28 cellular contexts compared by ENCODE assay signal in genomic region chr22:17548756-17549035, GRCh38. TPM values are rescaled to one million over a fixed set of nuclear protein-coding genes. Genes with fewer than 3 reads are reported as not detected.
"Had no signal": no experiment of that assay in that cellular context is flagged by ENCODE, and none has a peak within 500 bp of the region (broad histone marks: within the 10 kb centered on the region; RNA-seq: fewer than 3 reads in every experiment).

No MANE protein-coding gene starts in this region.

- ATAC-seq: mucosa of descending colon; naive thymus-derived CD4-positive, alpha-beta T cell; stimulated activated naive CD8-positive, alpha-beta T cell treated with anti-CD3 and anti-CD28 coated beads, Interleukin-15, amount 100 ng/mL, for 72 hours had no signal

- H3K9me3 Mint-ChIP-seq: naive thymus-derived CD4-positive, alpha-beta T cell; natural killer cell treated with Interleukin-12 subunit alpha and Interleukin-12 subunit beta and Interleukin-15 and Interleukin-18, amount 100 ng/mL, for 72 hours; stimulated activated memory B cell treated with anti-CD40 and anti-IgM and Interleukin-4, amounts not matched to agents 10 μg/mL and 1 μg/mL and 100 μg/mL, for 72 hours; stimulated activated naive CD8-positive, alpha-beta T cell treated with anti-CD3 and anti-CD28 coated beads, Interleukin-15, amount 100 ng/mL, for 72 hours had no signal

- H3K36me3 Mint-ChIP-seq: naive thymus-derived CD4-positive, alpha-beta T cell; natural killer cell treated with Interleukin-12 subunit alpha and Interleukin-12 subunit beta and Interleukin-15 and Interleukin-18, amount 100 ng/mL, for 72 hours; stimulated activated memory B cell treated with anti-CD40 and anti-IgM and Interleukin-4, amounts not matched to agents 10 μg/mL and 1 μg/mL and 100 μg/mL, for 72 hours had no signal

- H3K27me3 ChIP-seq: ovary, right atrium auricular region, right lobe of liver, transverse colon, upper lobe of left lung, vagina had no signal

- H3K4me3 ChIP-seq: left ventricle myocardium inferior, lung, mucosa of descending colon, ovary, right atrium auricular region, right lobe of liver, smooth muscle cell, transverse colon, upper lobe of left lung, vagina had no signal

- H3K4me1 ChIP-seq: right atrium auricular region, transverse colon, upper lobe of left lung, vagina had no signal

- H3K4me3 Mint-ChIP-seq: naive thymus-derived CD4-positive, alpha-beta T cell; natural killer cell treated with Interleukin-12 subunit alpha and Interleukin-12 subunit beta and Interleukin-15 and Interleukin-18, amount 100 ng/mL, for 72 hours; stimulated activated memory B cell treated with anti-CD40 and anti-IgM and Interleukin-4, amounts not matched to agents 10 μg/mL and 1 μg/mL and 100 μg/mL, for 72 hours; stimulated activated naive CD8-positive, alpha-beta T cell treated with anti-CD3 and anti-CD28 coated beads, Interleukin-15, amount 100 ng/mL, for 72 hours had no signal

- H3K27ac ChIP-seq: left ventricle myocardium inferior, ovary, right atrium auricular region, right lobe of liver, transverse colon, upper lobe of left lung, vagina had no signal

- H3K4me1 Mint-ChIP-seq: naive thymus-derived CD4-positive, alpha-beta T cell; stimulated activated memory B cell treated with anti-CD40 and anti-IgM and Interleukin-4, amounts not matched to agents 10 μg/mL and 1 μg/mL and 100 μg/mL, for 72 hours; stimulated activated naive CD8-positive, alpha-beta T cell treated with anti-CD3 and anti-CD28 coated beads, Interleukin-15, amount 100 ng/mL, for 72 hours had no signal

- H3K27me3 Mint-ChIP-seq: naive thymus-derived CD4-positive, alpha-beta T cell; progenitor cell of endocrine pancreas had no signal

- H3K9me3 ChIP-seq: left ventricle myocardium inferior, mucosa of descending colon, ovary, right atrium auricular region, right lobe of liver, transverse colon, upper lobe of left lung, vagina had no signal

- H3K27ac Mint-ChIP-seq: naive thymus-derived CD4-positive, alpha-beta T cell; natural killer cell treated with Interleukin-12 subunit alpha and Interleukin-12 subunit beta and Interleukin-15 and Interleukin-18, amount 100 ng/mL, for 72 hours; progenitor cell of endocrine pancreas; stimulated activated memory B cell treated with anti-CD40 and anti-IgM and Interleukin-4, amounts not matched to agents 10 μg/mL and 1 μg/mL and 100 μg/mL, for 72 hours had no signal

- DNase-seq: islet precursor cell; left ventricle myocardium inferior; mesendoderm; midbrain; mucosa of descending colon; naive thymus-derived CD4-positive, alpha-beta T cell; ovary; right lobe of liver; stimulated activated CD4-positive, alpha-beta T cell treated with anti-CD3 and anti-CD28 coated beads, Interleukin-1b, Interleukin-23, amount 100 ng/mL, for 48 hours; stimulated activated CD4-positive, alpha-beta T cell treated with anti-CD3 and anti-CD28 coated beads, Interleukin-2, amount 100 ng/mL, for 48 hours; stimulated activated CD4-positive, alpha-beta T cell treated with anti-CD3 and anti-CD28 coated beads, Interleukin-4, amount 100 ng/mL, for 4 hours; stimulated activated CD8-positive, alpha-beta memory T cell treated with anti-CD3 and anti-CD28 coated beads, Interleukin-4, amount 100 ng/mL, for 48 hours; stimulated activated naive CD4-positive, alpha-beta T cell treated with Interleukin-2 at 50 U/mL for 16 hours; stimulated activated naive CD8-positive, alpha-beta T cell treated with anti-CD3 and anti-CD28 coated beads, Interleukin-15, amount 100 ng/mL, for 72 hours; substantia nigra; transverse colon had no signal

- H3K36me3 ChIP-seq: ovary, right atrium auricular region, transverse colon, vagina had no signal

- H3K4me2 ChIP-seq: smooth muscle cell had no signal

RNA-seq across cellular contexts. Expression of gene SLC25A18, which starts 14.6 kb away (rescaled TPM):
- total RNA-seq: myocyte; naive thymus-derived CD4-positive, alpha-beta T cell; natural killer cell treated with Interleukin-12 subunit alpha and Interleukin-12 subunit beta and Interleukin-15 and Interleukin-18, amount 100 ng/mL, for 72 hours; pulmonary artery endothelial cell; skeletal muscle tissue; urinary bladder had no signal
